In the genomic region with DNA sequence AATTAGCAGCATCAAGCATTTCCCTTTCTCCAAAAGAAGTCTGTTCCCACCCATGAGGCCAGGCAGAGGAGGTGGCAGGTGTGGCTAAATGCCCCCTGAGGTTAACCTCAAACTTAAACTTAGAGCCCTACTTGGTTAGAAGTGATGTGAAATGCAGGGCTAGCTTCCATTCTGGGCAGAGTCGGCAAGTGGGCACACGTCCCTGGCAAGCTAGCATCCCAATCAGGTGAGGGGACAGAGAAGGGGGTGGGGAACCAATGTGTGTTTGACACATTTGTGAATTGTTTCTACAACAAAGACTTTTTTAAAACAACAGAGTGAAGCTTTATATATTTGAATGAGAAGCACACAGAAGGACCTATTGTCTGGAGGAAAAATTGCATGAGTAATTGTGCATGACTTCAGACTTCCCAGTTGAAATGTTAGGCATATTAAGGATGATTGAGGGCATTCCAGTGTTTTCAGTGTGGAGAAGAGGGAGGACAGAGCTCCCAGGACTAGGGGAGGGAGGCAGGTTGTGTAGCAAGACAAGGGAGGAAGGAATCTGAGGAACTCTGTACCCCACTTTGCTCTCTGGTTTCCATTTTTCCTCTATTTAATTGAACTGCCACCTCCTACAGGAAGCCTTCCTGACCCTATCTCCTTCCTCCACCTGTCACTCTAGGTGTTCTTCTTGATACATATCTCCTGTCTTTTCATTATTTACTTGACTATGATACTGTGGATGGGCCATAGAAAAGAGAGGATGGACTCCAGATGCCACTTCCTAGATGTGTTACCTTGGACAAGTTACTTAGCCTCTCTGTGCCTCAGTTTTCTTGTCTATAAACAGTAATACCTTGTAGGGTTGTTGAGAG, we compare ENCODE assay signal across 8 cellular contexts.
DNase-seq lines count a peak whose midpoint lies in the region; ATAC-seq lines count a peak whose summit lies in the region.

No MANE protein-coding gene starts in this region.

- no peaks in the 10 kb centered on the region for H3K27me3 ChIP-seq in MG63

- H3K36me3 Mint-ChIP-seq in stimulated activated naive B cell treated with anti-CD40 and anti-IgM and Interleukin-4, amounts not matched to agents 10 μg/mL and 1 μg/mL and 100 μg/mL, for 72 hours = no peaks in the 10 kb centered on the region

- ATAC-seq in GM21381 (IDR thresholded peaks at IDR 0.05; ENCODE audit: unreplicated experiment) (peak; percentile 37), HG03442 (IDR thresholded peaks at IDR 0.05; ENCODE audit: unreplicated experiment) (no peak), HG02938 (IDR thresholded peaks at IDR 0.05; ENCODE audit: unreplicated experiment) (no peak)
- ATAC-seq in stimulated activated naive B cell treated with anti-CD40 and anti-IgM and Interleukin-4, amounts not matched to agents 10 μg/mL and 1 μg/mL and 100 μg/mL, for 72 hours (replicated peaks) = peak; percentile 4 to 29

- no peaks in the 10 kb centered on the region for H3K9me3 Mint-ChIP-seq in stimulated activated naive B cell treated with anti-CD40 and anti-IgM and Interleukin-4, amounts not matched to agents 10 μg/mL and 1 μg/mL and 100 μg/mL, for 72 hours

- H3K4me3 Mint-ChIP-seq in stimulated activated naive B cell treated with anti-CD40 and anti-IgM and Interleukin-4, amounts not matched to agents 10 μg/mL and 1 μg/mL and 100 μg/mL, for 72 hours = no peak overlapping the region

- H3K9me3 ChIP-seq in MG63 = no peaks in the 10 kb centered on the region

- no peak overlapping the region for H3K4me3 ChIP-seq in MG63

- peaks cover 16 to 25% of the 10 kb centered on the region in 2 donors for H3K4me1 Mint-ChIP-seq in stimulated activated naive B cell treated with anti-CD40 and anti-IgM and Interleukin-4, amounts not matched to agents 10 μg/mL and 1 μg/mL and 100 μg/mL, for 72 hours

- DNase-seq in RPMI7951 (ENCODE audit: low read depth) = peak; percentile 71
- peak; percentile 95 for DNase-seq in globus pallidus (ENCODE audit: low spot score)
- no peak for DNase-seq in stimulated activated naive B cell treated with anti-CD40 and anti-IgM and Interleukin-4, amounts not matched to agents 10 μg/mL and 1 μg/mL and 100 μg/mL, for 72 hours
- DNase-seq in OCI-M1 (lab: John Stamatoyannopoulos, UW) = no peak
- no peak for DNase-seq in MG63

- no peak overlapping the region for H3K27ac Mint-ChIP-seq in stimulated activated naive B cell treated with anti-CD40 and anti-IgM and Interleukin-4, amounts not matched to agents 10 μg/mL and 1 μg/mL and 100 μg/mL, for 72 hours

- H3K36me3 ChIP-seq in MG63 = no peaks in the 10 kb centered on the region

- H3K27me3 Mint-ChIP-seq in stimulated activated naive B cell treated with anti-CD40 and anti-IgM and Interleukin-4, amounts not matched to agents 10 μg/mL and 1 μg/mL and 100 μg/mL, for 72 hours = no peaks in the 10 kb centered on the region

Comparison
In these comparisons a context has a peak if more than half of its experiments do, and no peak if none do; other contexts are left out.
1. ATAC-seq: peak in GM21381 (single experiment) and stimulated activated naive B cell treated with anti-CD40 and anti-IgM and Interleukin-4, amounts not matched to agents 10 μg/mL and 1 μg/mL and 100 μg/mL, for 72 hours (2 of 2); none in HG03442 (single experiment) and HG02938 (single experiment).
2. DNase-seq: peak in RPMI7951 (single experiment) and globus pallidus (single experiment); none in stimulated activated naive B cell treated with anti-CD40 and anti-IgM and Interleukin-4, amounts not matched to agents 10 μg/mL and 1 μg/mL and 100 μg/mL, for 72 hours (single experiment), OCI-M1 (single experiment) and MG63 (single experiment).